In genomic region chr19:1122972-1123363, GRCh38 we compare ENCODE assay signal across 8 cellular contexts. TPM values are rescaled to one million over a fixed set of nuclear protein-coding genes. Genes with fewer than 3 reads are reported as not detected.
A peak's percentile ranks its signal among the peaks of the same experiment; 100 is the strongest.
DNase-seq lines count a peak whose midpoint lies in the region; ATAC-seq and TF ChIP-seq lines count a peak whose summit lies in the region.

No MANE protein-coding gene starts in this region.

- H3K27ac ChIP-seq in fibroblast of lung (ENCODE audit: insufficient read depth, low read length): no peak overlapping the region

- no peaks in the 10 kb centered on the region for H4K20me1 ChIP-seq in fibroblast of lung (ENCODE audit: control insufficient read depth, extremely low read depth, insufficient read depth, low read length)

- H3K4me1 ChIP-seq in fibroblast of lung (ENCODE audit: control insufficient read depth, extremely low read depth, insufficient read depth, low read length): no peaks in the 10 kb centered on the region

- intact Hi-C loops in sciatic nerve (cut with DNase I): loop anchor here (5.0 kb wide), 1 partner anchor 59 kb away; no protein-coding TSS in a partner anchor

- H3K36me3 ChIP-seq in fibroblast of lung (ENCODE audit: control insufficient read depth, insufficient read depth, low read length): peaks cover 70% of the 10 kb centered on the region

- H3K4me3 ChIP-seq in fibroblast of lung (replicated peaks in 1 of 4; ENCODE audit: control extremely low read depth in 1 of 4, insufficient read depth in 1 of 4, low read depth in 3 of 4, low read length in 4 of 4): no peak overlapping the region

- peaks cover 33% of the 10 kb centered on the region for H3K79me2 ChIP-seq in fibroblast of lung (ENCODE audit: control insufficient read depth, insufficient read depth, low read length)

- no peak overlapping the region for H2AFZ ChIP-seq in fibroblast of lung (ENCODE audit: low read length)

- DNase-seq in A172 (ENCODE audit: low spot score): peak; percentile 75
- DNase-seq in SKM-1 treated with dmso at 0.1 percent for 144 hours (lab: John Stamatoyannopoulos, UW; ENCODE audit: unreplicated experiment): peak; percentile 33
- DNase-seq in fibroblast of lung (ENCODE audit: low read depth in 2 of 2): peak; percentile 69 to 76
- DNase-seq in sciatic nerve (ENCODE audit: low spot score): peak; percentile 83
- DNase-seq in effector CD4-positive, alpha-beta T cell: no peak

- no peak overlapping the region for H3K9ac ChIP-seq in fibroblast of lung (ENCODE audit: insufficient read depth, low read length)

- H3K9me3 ChIP-seq in fibroblast of lung (ENCODE audit: control insufficient read depth, insufficient read depth, low read depth, low read length): no peaks in the 10 kb centered on the region

- ATAC-seq in GM18502 (IDR thresholded peaks at IDR 0.05; ENCODE audit: poor library complexity, unreplicated experiment) (peak; percentile 63), sciatic nerve (peak; percentile 64), GM21423 (IDR thresholded peaks at IDR 0.05; ENCODE audit: unreplicated experiment) (no peak), GM21576 (IDR thresholded peaks at IDR 0.05; ENCODE audit: unreplicated experiment) (no peak)

- no peak overlapping the region for H3K4me2 ChIP-seq in fibroblast of lung (ENCODE audit: extremely low read depth, insufficient read depth, low read length)

- TF ChIP-seq CTCF in fibroblast of lung (conservative IDR thresholded peaks at IDR 0.05 in 1 of 2, IDR thresholded peaks at IDR 0.05 in 1 of 2; ENCODE audit: low read depth in 1 of 2, low read length in 2 of 2): no peak

- no peaks in the 10 kb centered on the region for H3K27me3 ChIP-seq in fibroblast of lung (ENCODE audit: control insufficient read depth, insufficient read depth, low read length)

RNA-seq across cellular contexts. Expression of gene GPX4, which starts 19.2 kb away (rescaled TPM):
- total RNA-seq in A172 (2014; rRNA removed; shearing (Covaris generic)): 323 and 353 TPM in 2 replicates
- total RNA-seq in fibroblast of lung (428 and 430 TPM in 2 replicates), sciatic nerve (239 TPM)
- polyA plus RNA-seq in fibroblast of lung: 325 and 473 TPM in 2 replicates
- polyA plus RNA-seq in fibroblast of lung (2012): 392 and 625 TPM in 2 replicates
- polyA minus RNA-seq in fibroblast of lung (ENCODE audit: low replicate concordance): 298 and 306 TPM in 2 replicates

RNA-seq across cellular contexts. Expression of gene POLR2E, which starts 27.8 kb away (rescaled TPM):
- 265 and 318 TPM in 2 replicates for total RNA-seq in A172 (2014; rRNA removed; shearing (Covaris generic))
- total RNA-seq in fibroblast of lung: 55.2 and 55.5 TPM in 2 replicates
- polyA plus RNA-seq in fibroblast of lung: 130 and 214 TPM in 2 replicates
- 267 and 396 TPM in 2 replicates for polyA plus RNA-seq in fibroblast of lung (2012)
- polyA minus RNA-seq in fibroblast of lung (ENCODE audit: low replicate concordance): 169 and 202 TPM in 2 replicates
- 99.8 TPM for total RNA-seq in sciatic nerve

RNA-seq across cellular contexts. Expression of gene SBNO2, which starts 51.1 kb away (rescaled TPM):
- total RNA-seq in A172 (2014; rRNA removed; shearing (Covaris generic)): 37.0 and 51.1 TPM in 2 replicates
- total RNA-seq in fibroblast of lung (49.6 and 55.8 TPM in 2 replicates), sciatic nerve (131 TPM)
- 12.6 and 14.3 TPM in 2 replicates for polyA plus RNA-seq in fibroblast of lung
- 33.0 and 34.3 TPM in 2 replicates for polyA plus RNA-seq in fibroblast of lung (2012)
- polyA minus RNA-seq in fibroblast of lung (ENCODE audit: low replicate concordance): 72.0 and 92.9 TPM in 2 replicates

RNA-seq across cellular contexts. Expression of gene ARHGAP45, which starts 56.0 kb away (rescaled TPM):
- 3.1 and 4.9 TPM in 2 replicates for total RNA-seq in A172 (2014; rRNA removed; shearing (Covaris generic))
- total RNA-seq in fibroblast of lung (0.77 and 1.8 TPM in 2 replicates), sciatic nerve (26.2 TPM)
- 0.42 and 0.78 TPM in 2 replicates for polyA plus RNA-seq in fibroblast of lung
- 3.3 and 7.8 TPM in 2 replicates for polyA plus RNA-seq in fibroblast of lung (2012)
- 0.67 and 0.90 TPM in 2 replicates for polyA minus RNA-seq in fibroblast of lung (ENCODE audit: low replicate concordance)

Comparison
In these comparisons a context has a peak if more than half of its experiments do, and no peak if none do; other contexts are left out.
1. ATAC-seq: peak in GM18502 (single experiment) and sciatic nerve (single experiment); none in GM21423 (single experiment) and GM21576 (single experiment).